Comparison of ENCODE assay signal across 20 cellular contexts in genomic region chr9:88978034-88978433, GRCh38. TPM values are rescaled to one million over a fixed set of nuclear protein-coding genes. Genes with fewer than 3 reads are reported as not detected.
"Had no signal": no experiment of that assay in that cellular context is flagged by ENCODE, and none has a peak within 500 bp of the region (broad histone marks: within the 10 kb centered on the region; RNA-seq: fewer than 3 reads in every experiment).

No MANE protein-coding gene starts in this region.

- DNase-seq: activated CD4-positive, alpha-beta T cell treated with anti-CD3 and anti-CD28 coated beads, Interleukin-2, amount 50 U/mL, for 48 hours; activated naive CD4-positive, alpha-beta T cell treated with anti-CD3 and anti-CD28 coated beads for 36 hours; activated T-cell treated with anti-CD3 and anti-CD28 coated beads, Interleukin-2, amount 50 U/mL, for 4 hours; body of pancreas; central memory CD4-positive, alpha-beta T cell; gastrocnemius medialis; heart right ventricle; immature natural killer cell; kidney glomerular epithelial cell; lower lobe of right lung; pancreas; spleen; stimulated activated CD4-positive, alpha-beta T cell treated with anti-CD3 and anti-CD28 coated beads, Interleukin-4, amount 100 ng/mL, for 4 hours; stimulated activated naive B cell treated with anti-CD40 and anti-IgM and Interleukin-4, amounts not matched to agents 10 μg/mL and 1 μg/mL and 100 μg/mL, for 72 hours; T-helper 2 cell; thyroid gland had no signal

- H3K9me3 ChIP-seq: body of pancreas, gastrocnemius medialis, neutrophil, pancreas, thyroid gland had no signal

- H3K36me3 Mint-ChIP-seq: immature natural killer cell; natural killer cell treated with Interleukin-12 subunit alpha and Interleukin-12 subunit beta and Interleukin-15 and Interleukin-18, amount 100 ng/mL, for 72 hours; stimulated activated naive B cell treated with anti-CD40 and anti-IgM and Interleukin-4, amounts not matched to agents 10 μg/mL and 1 μg/mL and 100 μg/mL, for 72 hours had no signal

- H3K4me3 ChIP-seq: body of pancreas, coronary artery, gastrocnemius medialis, heart right ventricle, lower lobe of right lung, pancreas, spleen, thyroid gland had no signal

- H3K9me3 Mint-ChIP-seq: activated T-cell treated with anti-CD3 and anti-CD28 coated beads, Interleukin-2, amount 50 U/mL, for 4 hours; immature natural killer cell; natural killer cell treated with Interleukin-12 subunit alpha and Interleukin-12 subunit beta and Interleukin-15 and Interleukin-18, amount 100 ng/mL, for 72 hours; stimulated activated naive B cell treated with anti-CD40 and anti-IgM and Interleukin-4, amounts not matched to agents 10 μg/mL and 1 μg/mL and 100 μg/mL, for 72 hours had no signal

- H3K27me3 ChIP-seq: body of pancreas, gastrocnemius medialis, heart right ventricle, neutrophil, pancreas, thyroid gland had no signal

- H3K27ac ChIP-seq: body of pancreas, coronary artery, gastrocnemius medialis, heart right ventricle, lower lobe of right lung, neutrophil, pancreas, spleen, thyroid gland had no signal

- FAIRE-seq: pancreas had no signal

- H3K4me1 ChIP-seq: body of pancreas, gastrocnemius medialis, lower lobe of right lung, spleen, thyroid gland had no signal

- H3K27ac Mint-ChIP-seq: immature natural killer cell; mesothelial cell of epicardium; natural killer cell treated with Interleukin-12 subunit alpha and Interleukin-12 subunit beta and Interleukin-15 and Interleukin-18, amount 100 ng/mL, for 72 hours; stimulated activated naive B cell treated with anti-CD40 and anti-IgM and Interleukin-4, amounts not matched to agents 10 μg/mL and 1 μg/mL and 100 μg/mL, for 72 hours had no signal

- H3K4me3 Mint-ChIP-seq: activated naive CD4-positive, alpha-beta T cell treated with anti-CD3 and anti-CD28 coated beads for 36 hours; activated T-cell treated with anti-CD3 and anti-CD28 coated beads, Interleukin-2, amount 50 U/mL, for 4 hours; immature natural killer cell; mesothelial cell of epicardium; natural killer cell treated with Interleukin-12 subunit alpha and Interleukin-12 subunit beta and Interleukin-15 and Interleukin-18, amount 100 ng/mL, for 72 hours; stimulated activated naive B cell treated with anti-CD40 and anti-IgM and Interleukin-4, amounts not matched to agents 10 μg/mL and 1 μg/mL and 100 μg/mL, for 72 hours had no signal

- H3K4me1 Mint-ChIP-seq: immature natural killer cell, mesothelial cell of epicardium had no signal

- H3K36me3 ChIP-seq: gastrocnemius medialis, heart right ventricle, lower lobe of right lung, neutrophil, pancreas, spleen, thyroid gland had no signal

RNA-seq across cellular contexts. Expression of gene S1PR3, which starts 13.2 kb away (rescaled TPM):
- total RNA-seq: natural killer cell treated with Interleukin-12 subunit alpha and Interleukin-12 subunit beta and Interleukin-15 and Interleukin-18, amount 100 ng/mL, for 72 hours had no signal
